1 cellular context compared by ENCODE assay signal in the genomic region with DNA sequence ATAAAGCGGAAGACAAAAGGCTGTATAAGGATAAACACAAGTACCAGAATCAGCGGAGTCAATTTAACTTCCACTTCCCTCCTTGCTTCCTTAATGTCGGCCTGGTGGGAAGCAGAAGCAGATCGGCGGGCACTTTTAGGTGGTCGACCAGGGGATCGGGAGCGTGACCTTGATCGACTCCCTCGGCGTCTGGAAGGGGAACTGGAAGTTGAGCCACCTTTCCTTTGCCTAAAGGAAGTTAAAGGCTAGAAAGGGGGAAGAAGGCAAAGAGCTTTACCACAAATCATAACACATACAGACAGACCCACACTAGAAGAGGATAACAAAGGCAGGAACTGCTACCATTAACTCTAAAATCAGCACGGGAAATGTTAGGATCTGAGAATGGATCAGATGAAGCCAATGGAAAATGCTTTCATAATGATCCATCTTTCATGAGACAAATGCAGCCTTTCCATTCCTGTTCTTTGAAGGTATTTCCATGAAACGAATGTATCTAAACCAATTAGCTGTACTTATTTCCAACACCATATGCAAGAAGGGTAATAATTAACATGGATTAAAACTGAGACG.
TF ChIP-seq lines count a peak whose summit lies in the region.

No MANE protein-coding gene starts in this region.

TF ChIP-seq in K562, 482 proteins besides CTCF, POLR2A, EP300 and RAD21:
- no peak for TF ChIP-seq FOXK2 (conservative IDR thresholded peaks at IDR 0.05 in 1 of 2, IDR thresholded peaks at IDR 0.05 in 1 of 2; ENCODE audit: low read depth in 2 of 2)
- TF ChIP-seq SUPT5H (IDR thresholded peaks at IDR 0.05) = 0 out of 2 replicates have a peak, but pooled peaks have one; percentile 17
